8 cellular contexts compared by ENCODE assay signal in genomic region chr2:198795419-198795818, GRCh38.
"Had no signal": no experiment of that assay in that cellular context is flagged by ENCODE, and none has a peak within 500 bp of the region (broad histone marks: within the 10 kb centered on the region; RNA-seq: fewer than 3 reads in every experiment).

No MANE protein-coding gene starts in this region.

- H2AFZ ChIP-seq: GM23338 had no signal

- H3K4me1 Mint-ChIP-seq: GM23338, H9 had no signal

- H3K4me3 Mint-ChIP-seq: GM23338, H9 had no signal

- H3K4me3 ChIP-seq: GM23338, K562 had no signal

- ATAC-seq: GM23338, K562 had no signal

- H3K9me3 Mint-ChIP-seq: GM23338 had no signal

- DNase-seq: H9, HCEC 1CT, IMR-90 had no signal

- H3K27ac Mint-ChIP-seq: GM23338 had no signal

- FAIRE-seq: H1, H54, HTR-8/SVneo, K562 had no signal
